14 cellular contexts compared by ENCODE assay signal in the genomic region with DNA sequence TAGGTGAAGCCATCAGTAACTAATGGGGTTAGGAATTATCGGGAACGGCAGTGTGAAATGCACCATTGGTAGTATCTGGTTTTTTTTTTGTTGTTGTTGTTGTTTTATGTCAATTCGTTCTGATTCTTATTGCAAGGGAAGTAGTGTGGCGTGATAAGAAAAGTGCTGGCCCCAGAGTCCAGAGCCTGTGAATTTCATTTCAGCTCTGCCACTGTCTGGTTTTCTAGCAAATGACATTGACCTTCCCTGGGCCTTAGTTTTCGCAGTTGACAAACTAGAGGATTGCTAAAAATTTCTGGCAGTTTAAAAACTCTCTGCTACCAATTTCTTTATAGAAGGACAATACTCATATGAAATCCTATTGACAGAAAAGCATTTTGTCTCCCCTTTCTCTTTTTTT.
"Had no signal": no experiment of that assay in that cellular context is flagged by ENCODE, and none has a peak within 500 bp of the region (broad histone marks: within the 10 kb centered on the region; RNA-seq: fewer than 3 reads in every experiment).

No MANE protein-coding gene starts in this region.

- H3K27ac ChIP-seq: brain microvascular endothelial cell had no signal

- ATAC-seq: activated CD8-positive, alpha-beta memory T cell treated with anti-CD3 and anti-CD28 coated beads, Interleukin-2, amount 10 ng/mL, durations not matched to agents 7 days and 5 days; activated naive CD4-positive, alpha-beta T cell treated with anti-CD3 and anti-CD28 coated beads, Interleukin-2, amount 50 U/mL, for 72 hours; naive thymus-derived CD4-positive, alpha-beta T cell had no signal

- H3K36me3 ChIP-seq: brain microvascular endothelial cell had no signal

- DNase-seq: activated CD4-positive, alpha-beta T cell treated with anti-CD3 and anti-CD28 coated beads, Interleukin-2, amount 50 U/mL, for 4 hours; activated CD4-positive, CD25-positive, alpha-beta regulatory T cell treated with anti-CD3 and anti-CD28 coated beads, Interleukin-2, amount 50 U/mL, for 72 hours; activated CD8-positive, alpha-beta memory T cell treated with anti-CD3 and anti-CD28 coated beads, Interleukin-2, amount 10 ng/mL, durations not matched to agents 7 days and 5 days; activated effector memory CD4-positive, alpha-beta T cell treated with anti-CD3 and anti-CD28 coated beads, Interleukin-2, amount 50 U/mL, for 16 hours; activated T-cell treated with anti-CD3 and anti-CD28 coated beads, Interleukin-2, amount 50 U/mL, for 24 hours; amygdala; brain microvascular endothelial cell; midbrain; naive thymus-derived CD4-positive, alpha-beta T cell; posterior cingulate gyrus; stimulated activated CD4-positive, alpha-beta T cell treated with anti-CD3 and anti-CD28 coated beads, Interleukin-4, amount 100 ng/mL, for 24 hours; SW 1271 had no signal

- H3K27me3 ChIP-seq: brain microvascular endothelial cell, dorsolateral prefrontal cortex had no signal

- H3K4me3 ChIP-seq: dorsolateral prefrontal cortex had no signal
